24 cellular contexts compared by ENCODE assay signal in genomic region chr6:137775192-137775591, GRCh38.
"Had no signal": no experiment of that assay in that cellular context is flagged by ENCODE, and none has a peak within 500 bp of the region (broad histone marks: within the 10 kb centered on the region; RNA-seq: fewer than 3 reads in every experiment).

No MANE protein-coding gene starts in this region.

- H3K4me3 Mint-ChIP-seq: activated CD4-positive, alpha-beta T cell treated with anti-CD3 and anti-CD28 coated beads for 36 hours; activated naive CD8-positive, alpha-beta T cell treated with anti-CD3 and anti-CD28 coated beads for 36 hours; immature natural killer cell; naive thymus-derived CD4-positive, alpha-beta T cell; neural progenitor cell; stimulated activated memory B cell treated with anti-CD40 and anti-IgM and Interleukin-4, amounts not matched to agents 10 μg/mL and 1 μg/mL and 100 μg/mL, for 72 hours had no signal

- H3K27ac ChIP-seq: colonic mucosa, neural progenitor cell, ovary, psoas muscle, thoracic aorta, WERI-Rb-1 had no signal

- H3K27ac Mint-ChIP-seq: activated CD4-positive, alpha-beta T cell treated with anti-CD3 and anti-CD28 coated beads for 36 hours; activated naive CD8-positive, alpha-beta T cell treated with anti-CD3 and anti-CD28 coated beads for 36 hours; immature natural killer cell; neural progenitor cell; stimulated activated memory B cell treated with anti-CD40 and anti-IgM and Interleukin-4, amounts not matched to agents 10 μg/mL and 1 μg/mL and 100 μg/mL, for 72 hours had no signal

- ATAC-seq: activated CD4-positive, alpha-beta T cell treated with anti-CD3 and anti-CD28 coated beads for 36 hours; esophagus mucosa; mucosa of descending colon; naive thymus-derived CD4-positive, alpha-beta T cell; sciatic nerve; stimulated activated memory B cell treated with anti-CD40 and anti-IgM and Interleukin-4, amounts not matched to agents 10 μg/mL and 1 μg/mL and 100 μg/mL, for 72 hours had no signal

- H3K36me3 Mint-ChIP-seq: activated naive CD8-positive, alpha-beta T cell treated with anti-CD3 and anti-CD28 coated beads for 36 hours; immature natural killer cell; neural progenitor cell; stimulated activated memory B cell treated with anti-CD40 and anti-IgM and Interleukin-4, amounts not matched to agents 10 μg/mL and 1 μg/mL and 100 μg/mL, for 72 hours had no signal

- H3K9me3 Mint-ChIP-seq: activated naive CD8-positive, alpha-beta T cell treated with anti-CD3 and anti-CD28 coated beads for 36 hours; immature natural killer cell; neural progenitor cell had no signal

- H3K4me1 Mint-ChIP-seq: activated CD4-positive, alpha-beta T cell treated with anti-CD3 and anti-CD28 coated beads for 36 hours; activated naive CD8-positive, alpha-beta T cell treated with anti-CD3 and anti-CD28 coated beads for 36 hours; immature natural killer cell; naive thymus-derived CD4-positive, alpha-beta T cell; stimulated activated memory B cell treated with anti-CD40 and anti-IgM and Interleukin-4, amounts not matched to agents 10 μg/mL and 1 μg/mL and 100 μg/mL, for 72 hours had no signal

- H3K27me3 Mint-ChIP-seq: activated CD4-positive, alpha-beta T cell treated with anti-CD3 and anti-CD28 coated beads for 36 hours; activated naive CD8-positive, alpha-beta T cell treated with anti-CD3 and anti-CD28 coated beads for 36 hours; naive thymus-derived CD4-positive, alpha-beta T cell; stimulated activated memory B cell treated with anti-CD40 and anti-IgM and Interleukin-4, amounts not matched to agents 10 μg/mL and 1 μg/mL and 100 μg/mL, for 72 hours had no signal

- DNase-seq: activated CD4-positive, alpha-beta T cell treated with anti-CD3 and anti-CD28 coated beads for 36 hours; activated CD4-positive, alpha-beta T cell treated with anti-CD3 and anti-CD28 coated beads, Interleukin-2, amount 50 U/mL, for 48 hours; activated naive CD8-positive, alpha-beta T cell treated with anti-CD3 and anti-CD28 coated beads for 36 hours; amniotic stem cell; caudate nucleus; colonic mucosa; immature natural killer cell; kidney glomerular epithelial cell; mesenchymal stem cell; mucosa of descending colon; naive thymus-derived CD4-positive, alpha-beta T cell; ovary; psoas muscle; spleen; stimulated activated CD4-positive, alpha-beta T cell treated with anti-CD3 and anti-CD28 coated beads, Interleukin-4, amount 100 ng/mL, for 4 hours; SW 1271; T-helper 2 cell; upper lobe of left lung; WERI-Rb-1 had no signal
